Comparison of ENCODE assay signal across 8 cellular contexts in the genomic region with DNA sequence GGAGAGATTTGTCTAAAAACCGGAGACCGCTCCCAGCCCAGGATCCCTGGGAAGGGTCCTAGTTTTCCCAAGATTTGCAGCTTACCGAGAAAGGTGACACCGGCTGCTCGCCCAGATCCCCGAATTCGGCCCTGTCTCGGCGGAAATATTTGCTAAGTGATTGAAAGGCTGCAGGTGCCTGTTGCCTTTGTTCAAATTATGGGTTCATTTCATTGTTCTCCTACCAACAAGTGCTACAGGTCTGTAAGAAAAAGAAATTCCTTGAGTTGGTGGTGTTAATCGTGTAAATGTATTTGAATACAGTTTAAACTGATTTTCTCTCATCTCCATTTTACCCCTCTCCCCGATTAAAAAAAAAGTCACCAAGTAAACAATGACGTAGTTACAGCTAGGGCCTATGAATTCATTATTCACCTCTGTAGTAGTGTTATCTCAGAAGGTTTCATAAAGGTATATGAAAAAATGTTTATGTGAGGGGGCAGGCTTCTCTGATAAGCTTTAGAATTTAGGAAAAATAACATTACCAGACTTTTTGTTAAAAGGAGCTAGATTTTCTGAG. TPM values are rescaled to one million over a fixed set of nuclear protein-coding genes. Genes with fewer than 3 reads are reported as not detected.
DNase-seq lines count a peak whose midpoint lies in the region; ATAC-seq and TF ChIP-seq lines count a peak whose summit lies in the region.

No MANE protein-coding gene starts in this region.

- H4K20me1 ChIP-seq in smooth muscle cell (ENCODE audit: low read depth) = peaks cover 25% of the 10 kb centered on the region

- no peaks in the 10 kb centered on the region for H3K9me3 Mint-ChIP-seq in activated naive CD8-positive, alpha-beta T cell treated with anti-CD3 and anti-CD28 coated beads, Interleukin-2, amount 50 U/mL, for 24 hours

- H3K27me3 ChIP-seq in iPS-20b (ENCODE audit: insufficient read depth, low read length) = no peaks in the 10 kb centered on the region
- H3K27me3 ChIP-seq in smooth muscle cell (ENCODE audit: low read depth) = no peaks in the 10 kb centered on the region

- H3K4me1 ChIP-seq in iPS-20b (ENCODE audit: insufficient read depth, low read length) (peaks cover 21% of the 10 kb centered on the region), smooth muscle cell (ENCODE audit: low read depth) (peaks cover 27% of the 10 kb centered on the region)

- peaks cover 10% of the 10 kb centered on the region for H3F3A ChIP-seq in smooth muscle cell (ENCODE audit: low read depth)

- H3K36me3 Mint-ChIP-seq in activated naive CD8-positive, alpha-beta T cell treated with anti-CD3 and anti-CD28 coated beads, Interleukin-2, amount 50 U/mL, for 24 hours (ENCODE audit: low read depth) = peaks cover 16% of the 10 kb centered on the region

- ATAC-seq in activated naive CD8-positive, alpha-beta T cell treated with anti-CD3 and anti-CD28 coated beads, Interleukin-2, amount 50 U/mL, for 24 hours = no peak
- ATAC-seq in HG03196 (IDR thresholded peaks at IDR 0.05; ENCODE audit: unreplicated experiment) = no peak

- DNase-seq in DMS153 treated with DMSO at 0.1 percent for 48 hours (lab: John Stamatoyannopoulos, UW; ENCODE audit: unreplicated experiment) (peak; percentile 49), DMS153 (lab: John Stamatoyannopoulos, UW) (no peak), NCI-H1092 treated with DMSO at 0.1 percent for 48 hours (lab: John Stamatoyannopoulos, UW) (peak; percentile 61), smooth muscle cell (lab: John Stamatoyannopoulos, UW; ENCODE audit: unreplicated experiment) (no peak), NCI-H128 (lab: John Stamatoyannopoulos, UW; ENCODE audit: unreplicated experiment) (no peak)
- DNase-seq in activated naive CD8-positive, alpha-beta T cell treated with anti-CD3 and anti-CD28 coated beads, Interleukin-2, amount 50 U/mL, for 24 hours = no peak

- H3K27ac ChIP-seq in iPS-20b (ENCODE audit: low read length) = peak overlapping the region; percentile 35
- peak overlapping the region; percentile 96 for H3K27ac ChIP-seq in smooth muscle cell (ENCODE audit: low read depth)

- 1% methylated on average over 12 of the region's 12 CpGs for whole genome bisulfite sequencing in smooth muscle cell (ENCODE audit: low lambda C conversion rate)

- H3K27me3 Mint-ChIP-seq in activated naive CD8-positive, alpha-beta T cell treated with anti-CD3 and anti-CD28 coated beads, Interleukin-2, amount 50 U/mL, for 24 hours = no peaks in the 10 kb centered on the region

- H3K4me3 Mint-ChIP-seq in activated naive CD8-positive, alpha-beta T cell treated with anti-CD3 and anti-CD28 coated beads, Interleukin-2, amount 50 U/mL, for 24 hours = peak overlapping the region; percentile 85

- H3K27ac Mint-ChIP-seq in activated naive CD8-positive, alpha-beta T cell treated with anti-CD3 and anti-CD28 coated beads, Interleukin-2, amount 50 U/mL, for 24 hours = peak overlapping the region; percentile 81

- H3K9me3 ChIP-seq in iPS-20b (ENCODE audit: insufficient read depth, low read depth, low read length) (no peaks in the 10 kb centered on the region), smooth muscle cell (replicated peaks; ENCODE audit: low read depth) (no peaks in the 10 kb centered on the region)

- H3K36me3 ChIP-seq in iPS-20b (ENCODE audit: insufficient read depth, low read depth, low read length) (no peaks in the 10 kb centered on the region), smooth muscle cell (ENCODE audit: low read depth) (no peaks in the 10 kb centered on the region)

- peaks cover 59% of the 10 kb centered on the region for H3K4me1 Mint-ChIP-seq in activated naive CD8-positive, alpha-beta T cell treated with anti-CD3 and anti-CD28 coated beads, Interleukin-2, amount 50 U/mL, for 24 hours

- no peak for TF ChIP-seq CTCF in smooth muscle cell (IDR thresholded peaks at IDR 0.05; ENCODE audit: borderline replicate concordance, insufficient read depth, poor library complexity, severe bottlenecking)

- H3K79me2 ChIP-seq in smooth muscle cell (ENCODE audit: low read depth) = peaks cover 90% of the 10 kb centered on the region

- peak overlapping the region; percentile 96 for H2AFZ ChIP-seq in smooth muscle cell (ENCODE audit: low read depth)

- H3K4me2 ChIP-seq in smooth muscle cell = peak overlapping the region; percentile 99

- H3K4me3 ChIP-seq in iPS-20b (ENCODE audit: low read length) = peak overlapping the region; percentile 78
- H3K4me3 ChIP-seq in smooth muscle cell = peak overlapping the region; percentile 91

- H3K9ac ChIP-seq in iPS-20b (ENCODE audit: low read depth, low read length) (peak overlapping the region; percentile 85), smooth muscle cell (ENCODE audit: low read depth) (peak overlapping the region; percentile 89)

RNA-seq across cellular contexts. Expression of gene REEP3, which starts 1.0 kb away (rescaled TPM):
- total RNA-seq in smooth muscle cell = 77.2 and 80.4 TPM in 2 replicates
- 38.8 and 42.3 TPM in 2 replicates for polyA plus RNA-seq in smooth muscle cell

RNA-seq across cellular contexts. Expression of gene JMJD1C, which starts 56.4 kb away (rescaled TPM):
- total RNA-seq in smooth muscle cell = 132 and 173 TPM in 2 replicates
- 28.5 and 52.5 TPM in 2 replicates for polyA plus RNA-seq in smooth muscle cell

Comparison
In these comparisons a context has a peak if more than half of its experiments do, and no peak if none do; other contexts are left out.
1. DNase-seq: peak in DMS153 treated with DMSO at 0.1 percent for 48 hours (single experiment) and NCI-H1092 treated with DMSO at 0.1 percent for 48 hours (single experiment); none in DMS153 (single experiment), activated naive CD8-positive, alpha-beta T cell treated with anti-CD3 and anti-CD28 coated beads, Interleukin-2, amount 50 U/mL, for 24 hours (single experiment), smooth muscle cell (single experiment) and NCI-H128 (single experiment).